In genomic region chr6:45616209-45616608, GRCh38 we compare ENCODE assay signal across 19 cellular contexts.
"Had no signal": no experiment of that assay in that cellular context is flagged by ENCODE, and none has a peak within 500 bp of the region (broad histone marks: within the 10 kb centered on the region; RNA-seq: fewer than 3 reads in every experiment).

No MANE protein-coding gene starts in this region.

- H3K4me3 Mint-ChIP-seq: naive thymus-derived CD4-positive, alpha-beta T cell; natural killer cell treated with Interleukin-12 subunit alpha and Interleukin-12 subunit beta and Interleukin-15 and Interleukin-18, amount 100 ng/mL, for 72 hours; stimulated activated naive B cell treated with anti-CD40 and anti-IgM and Interleukin-4, amounts not matched to agents 10 μg/mL and 1 μg/mL and 100 μg/mL, for 72 hours; stimulated activated naive CD8-positive, alpha-beta T cell treated with anti-CD3 and anti-CD28 coated beads, Interleukin-15, Interleukin-2, amounts not matched to agents 100 ng/mL and 50 ng/mL, for 24 hours; type B pancreatic cell had no signal

- H3K27ac Mint-ChIP-seq: natural killer cell treated with Interleukin-12 subunit alpha and Interleukin-12 subunit beta and Interleukin-15 and Interleukin-18, amount 100 ng/mL, for 72 hours; progenitor cell of endocrine pancreas; stimulated activated naive B cell treated with anti-CD40 and anti-IgM and Interleukin-4, amounts not matched to agents 10 μg/mL and 1 μg/mL and 100 μg/mL, for 72 hours; stimulated activated naive CD8-positive, alpha-beta T cell treated with anti-CD3 and anti-CD28 coated beads, Interleukin-15, Interleukin-2, amounts not matched to agents 100 ng/mL and 50 ng/mL, for 24 hours; type B pancreatic cell had no signal

- ATAC-seq: mucosa of descending colon; naive thymus-derived CD4-positive, alpha-beta T cell; natural killer cell treated with Interleukin-12 subunit alpha and Interleukin-12 subunit beta and Interleukin-15 and Interleukin-18, amount 100 ng/mL, for 72 hours; right lobe of liver; stimulated activated naive B cell treated with anti-CD40 and anti-IgM and Interleukin-4, amounts not matched to agents 10 μg/mL and 1 μg/mL and 100 μg/mL, for 72 hours had no signal

- H3K27me3 Mint-ChIP-seq: naive thymus-derived CD4-positive, alpha-beta T cell; natural killer cell treated with Interleukin-12 subunit alpha and Interleukin-12 subunit beta and Interleukin-15 and Interleukin-18, amount 100 ng/mL, for 72 hours; stimulated activated naive B cell treated with anti-CD40 and anti-IgM and Interleukin-4, amounts not matched to agents 10 μg/mL and 1 μg/mL and 100 μg/mL, for 72 hours; stimulated activated naive CD8-positive, alpha-beta T cell treated with anti-CD3 and anti-CD28 coated beads, Interleukin-15, Interleukin-2, amounts not matched to agents 100 ng/mL and 50 ng/mL, for 24 hours had no signal

- H3K36me3 Mint-ChIP-seq: natural killer cell treated with Interleukin-12 subunit alpha and Interleukin-12 subunit beta and Interleukin-15 and Interleukin-18, amount 100 ng/mL, for 72 hours; stimulated activated naive B cell treated with anti-CD40 and anti-IgM and Interleukin-4, amounts not matched to agents 10 μg/mL and 1 μg/mL and 100 μg/mL, for 72 hours had no signal

- DNase-seq: islet precursor cell; left ventricle myocardium inferior; mesendoderm; midbrain; mucosa of descending colon; naive thymus-derived CD4-positive, alpha-beta T cell; ovary; right lobe of liver; stimulated activated CD4-positive, alpha-beta T cell treated with anti-CD3 and anti-CD28 coated beads, Interleukin-1b, Interleukin-23, amount 100 ng/mL, for 48 hours; stimulated activated CD4-positive, alpha-beta T cell treated with anti-CD3 and anti-CD28 coated beads, Interleukin-2, amount 100 ng/mL, for 48 hours; stimulated activated CD4-positive, alpha-beta T cell treated with anti-CD3 and anti-CD28 coated beads, Interleukin-4, amount 100 ng/mL, for 4 hours; stimulated activated CD8-positive, alpha-beta memory T cell treated with anti-CD3 and anti-CD28 coated beads, Interleukin-4, amount 100 ng/mL, for 48 hours; stimulated activated naive B cell treated with anti-CD40 and anti-IgM and Interleukin-4, amounts not matched to agents 10 μg/mL and 1 μg/mL and 100 μg/mL, for 72 hours; substantia nigra; uterus had no signal

- H3K9me3 Mint-ChIP-seq: natural killer cell treated with Interleukin-12 subunit alpha and Interleukin-12 subunit beta and Interleukin-15 and Interleukin-18, amount 100 ng/mL, for 72 hours; stimulated activated naive B cell treated with anti-CD40 and anti-IgM and Interleukin-4, amounts not matched to agents 10 μg/mL and 1 μg/mL and 100 μg/mL, for 72 hours; stimulated activated naive CD8-positive, alpha-beta T cell treated with anti-CD3 and anti-CD28 coated beads, Interleukin-15, Interleukin-2, amounts not matched to agents 100 ng/mL and 50 ng/mL, for 24 hours; type B pancreatic cell had no signal
